ENCODE assay signal across 23 cellular contexts in the genomic region with DNA sequence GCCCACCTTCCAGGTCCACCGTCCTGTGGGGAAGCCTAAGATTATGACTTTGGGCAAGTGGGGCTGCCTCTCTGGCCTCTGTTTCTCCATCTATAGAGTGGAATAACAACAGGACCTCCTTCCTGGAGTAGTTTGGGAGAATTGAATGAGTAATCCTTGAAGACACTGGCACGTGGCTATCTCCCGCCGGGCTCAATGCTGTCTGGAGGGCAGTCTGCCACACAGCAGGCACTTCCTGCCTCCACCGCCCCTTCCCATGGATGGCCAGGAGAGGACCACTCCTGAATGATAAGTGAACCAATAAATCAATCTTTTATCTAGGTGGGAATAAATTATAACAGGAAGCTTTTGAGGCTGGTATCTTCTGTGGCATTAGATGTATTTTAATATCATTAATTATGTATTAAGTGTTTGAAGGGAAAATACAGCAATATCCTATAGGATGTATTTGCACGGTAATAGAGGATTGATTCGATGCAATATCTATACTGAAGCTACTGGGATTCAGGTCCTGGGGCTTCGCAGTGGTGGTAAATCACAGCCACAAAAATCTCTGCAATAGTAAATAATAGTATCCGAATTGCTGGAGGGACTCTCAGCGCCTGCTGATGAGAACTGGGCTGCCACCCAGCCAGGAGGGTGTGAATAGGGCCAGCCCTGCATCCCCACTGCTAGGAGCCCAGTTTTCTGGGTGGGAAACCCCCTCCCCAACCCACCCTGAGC. TPM values are rescaled to one million over a fixed set of nuclear protein-coding genes. Genes with fewer than 3 reads are reported as not detected.
"Had no signal": no experiment of that assay in that cellular context is flagged by ENCODE, and none has a peak within 500 bp of the region (broad histone marks: within the 10 kb centered on the region; RNA-seq: fewer than 3 reads in every experiment).

No MANE protein-coding gene starts in this region.

- H3K27ac ChIP-seq: colonic mucosa, left ventricle myocardium inferior had no signal

- H3K27ac Mint-ChIP-seq: endodermal cell; immature natural killer cell; naive thymus-derived CD4-positive, alpha-beta T cell; type B pancreatic cell had no signal

- H3K4me1 ChIP-seq: colonic mucosa, left ventricle myocardium inferior had no signal

- H3K4me3 Mint-ChIP-seq: endodermal cell; immature natural killer cell; naive thymus-derived CD4-positive, alpha-beta T cell; type B pancreatic cell had no signal

- H3K9me3 Mint-ChIP-seq: endodermal cell; naive thymus-derived CD4-positive, alpha-beta T cell; type B pancreatic cell had no signal

- ATAC-seq: left cardiac atrium; naive thymus-derived CD4-positive, alpha-beta T cell; right cardiac atrium had no signal

- H3K27me3 ChIP-seq: colonic mucosa had no signal

- FAIRE-seq: endothelial cell of umbilical vein, keratinocyte, small intestine had no signal

- H3K4me3 ChIP-seq: colonic mucosa, left ventricle myocardium inferior, lung had no signal

- H3K36me3 Mint-ChIP-seq: immature natural killer cell; naive thymus-derived CD4-positive, alpha-beta T cell; type B pancreatic cell had no signal

- H3K36me3 ChIP-seq: colonic mucosa, left ventricle myocardium inferior had no signal

- DNase-seq: cerebellar nuclear complex; colonic mucosa; dermis blood vessel endothelial cell; endodermal cell; foreskin melanocyte; head of caudate nucleus; hippocampal formation; immature natural killer cell; left cardiac atrium; left ventricle myocardium inferior; mesenchymal stem cell; naive thymus-derived CD4-positive, alpha-beta T cell; right cardiac atrium; stimulated activated CD4-positive, alpha-beta T cell treated with anti-CD3 and anti-CD28 coated beads, Interleukin-2, amount 100 ng/mL, for 48 hours; stimulated activated naive CD4-positive, alpha-beta T cell treated with Interleukin-2 at 50 U/mL for 16 hours had no signal

- H3K4me1 Mint-ChIP-seq: immature natural killer cell; naive thymus-derived CD4-positive, alpha-beta T cell had no signal

- H3K9me3 ChIP-seq: colonic mucosa, left ventricle myocardium inferior had no signal

RNA-seq across cellular contexts. Expression of a gene that starts 15.9 kb away (rescaled TPM):
- total RNA-seq: colonic mucosa; dermis blood vessel endothelial cell; endothelial cell of umbilical vein; left cardiac atrium; left ventricle myocardium inferior; mononuclear cell; naive thymus-derived CD4-positive, alpha-beta T cell; osteocyte had no signal
- polyA plus RNA-seq: endothelial cell of umbilical vein, esophagus, immature natural killer cell, keratinocyte had no signal
